In the genomic region with DNA sequence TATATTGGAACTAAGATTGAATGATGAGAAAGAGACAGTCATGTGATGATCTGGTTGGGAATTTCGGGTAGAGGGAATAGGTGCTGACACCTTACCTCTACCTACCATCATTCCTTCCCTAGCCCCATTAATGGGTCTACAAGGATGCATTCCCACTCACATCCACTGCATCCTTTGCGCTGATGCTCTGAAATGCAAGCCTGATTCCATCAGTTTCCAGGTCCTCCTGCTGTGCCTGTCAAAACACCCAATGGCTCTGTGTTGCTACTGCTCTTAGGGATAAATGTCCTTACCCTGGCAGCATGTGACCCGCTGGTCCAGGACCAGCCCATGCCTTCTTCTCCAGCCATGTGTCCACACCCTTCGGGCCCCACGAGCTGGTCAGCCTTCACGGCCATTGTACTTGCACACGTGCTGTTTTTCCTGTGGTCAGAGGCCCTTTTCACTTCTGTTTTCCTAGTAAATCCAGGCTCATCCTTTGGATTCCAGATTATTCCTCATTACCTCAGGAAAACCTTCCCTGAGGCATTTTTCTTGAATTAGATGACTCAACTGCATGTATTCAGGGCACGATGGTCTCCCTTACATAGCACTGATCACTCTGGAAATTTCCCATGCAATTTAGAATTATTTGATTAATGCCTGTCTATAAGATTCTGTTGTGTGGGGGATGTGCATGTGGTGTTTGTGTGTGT, we compare ENCODE assay signal across 2 cellular contexts.
A peak's percentile ranks its signal among the peaks of the same experiment; 100 is the strongest.
TF ChIP-seq lines count a peak whose summit lies in the region.

No MANE protein-coding gene starts in this region.

TF ChIP-seq in neural cell, 6 proteins besides CTCF, POLR2A, EP300 and RAD21 (continued from another document):
- TF ChIP-seq, protein P1, sequence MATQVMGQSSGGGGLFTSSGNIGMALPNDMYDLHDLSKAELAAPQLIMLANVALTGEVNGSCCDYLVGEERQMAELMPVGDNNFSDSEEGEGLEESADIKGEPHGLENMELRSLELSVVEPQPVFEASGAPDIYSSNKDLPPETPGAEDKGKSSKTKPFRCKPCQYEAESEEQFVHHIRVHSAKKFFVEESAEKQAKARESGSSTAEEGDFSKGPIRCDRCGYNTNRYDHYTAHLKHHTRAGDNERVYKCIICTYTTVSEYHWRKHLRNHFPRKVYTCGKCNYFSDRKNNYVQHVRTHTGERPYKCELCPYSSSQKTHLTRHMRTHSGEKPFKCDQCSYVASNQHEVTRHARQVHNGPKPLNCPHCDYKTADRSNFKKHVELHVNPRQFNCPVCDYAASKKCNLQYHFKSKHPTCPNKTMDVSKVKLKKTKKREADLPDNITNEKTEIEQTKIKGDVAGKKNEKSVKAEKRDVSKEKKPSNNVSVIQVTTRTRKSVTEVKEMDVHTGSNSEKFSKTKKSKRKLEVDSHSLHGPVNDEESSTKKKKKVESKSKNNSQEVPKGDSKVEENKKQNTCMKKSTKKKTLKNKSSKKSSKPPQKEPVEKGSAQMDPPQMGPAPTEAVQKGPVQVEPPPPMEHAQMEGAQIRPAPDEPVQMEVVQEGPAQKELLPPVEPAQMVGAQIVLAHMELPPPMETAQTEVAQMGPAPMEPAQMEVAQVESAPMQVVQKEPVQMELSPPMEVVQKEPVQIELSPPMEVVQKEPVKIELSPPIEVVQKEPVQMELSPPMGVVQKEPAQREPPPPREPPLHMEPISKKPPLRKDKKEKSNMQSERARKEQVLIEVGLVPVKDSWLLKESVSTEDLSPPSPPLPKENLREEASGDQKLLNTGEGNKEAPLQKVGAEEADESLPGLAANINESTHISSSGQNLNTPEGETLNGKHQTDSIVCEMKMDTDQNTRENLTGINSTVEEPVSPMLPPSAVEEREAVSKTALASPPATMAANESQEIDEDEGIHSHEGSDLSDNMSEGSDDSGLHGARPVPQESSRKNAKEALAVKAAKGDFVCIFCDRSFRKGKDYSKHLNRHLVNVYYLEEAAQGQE (IDR thresholded peaks at IDR 0.05; ENCODE audit: borderline replicate concordance), result peak; percentile 93
- TF ChIP-seq TAF1 (IDR thresholded peaks at IDR 0.05; ENCODE audit: low read depth), result no peak

TF ChIP-seq in SK-N-SH, 30 proteins besides CTCF, POLR2A, EP300 and RAD21 (continued from another document):
- TF ChIP-seq, protein P1 (IDR thresholded peaks at IDR 0.05; ENCODE audit: low read depth, low read length), result no peak
- TF ChIP-seq SIN3A (IDR thresholded peaks at IDR 0.05; ENCODE audit: borderline replicate concordance, low read depth, low read length) (no peak), PBX3 (IDR thresholded peaks at IDR 0.05) (no peak), MAX (IDR thresholded peaks at IDR 0.05; ENCODE audit: low read depth) (no peak), ZBTB33 (IDR thresholded peaks at IDR 0.05; ENCODE audit: borderline replicate concordance, low read depth) (no peak), FOXM1 (IDR thresholded peaks at IDR 0.05; ENCODE audit: low read depth) (no peak)
